1 cellular context compared by ENCODE assay signal in the genomic region with DNA sequence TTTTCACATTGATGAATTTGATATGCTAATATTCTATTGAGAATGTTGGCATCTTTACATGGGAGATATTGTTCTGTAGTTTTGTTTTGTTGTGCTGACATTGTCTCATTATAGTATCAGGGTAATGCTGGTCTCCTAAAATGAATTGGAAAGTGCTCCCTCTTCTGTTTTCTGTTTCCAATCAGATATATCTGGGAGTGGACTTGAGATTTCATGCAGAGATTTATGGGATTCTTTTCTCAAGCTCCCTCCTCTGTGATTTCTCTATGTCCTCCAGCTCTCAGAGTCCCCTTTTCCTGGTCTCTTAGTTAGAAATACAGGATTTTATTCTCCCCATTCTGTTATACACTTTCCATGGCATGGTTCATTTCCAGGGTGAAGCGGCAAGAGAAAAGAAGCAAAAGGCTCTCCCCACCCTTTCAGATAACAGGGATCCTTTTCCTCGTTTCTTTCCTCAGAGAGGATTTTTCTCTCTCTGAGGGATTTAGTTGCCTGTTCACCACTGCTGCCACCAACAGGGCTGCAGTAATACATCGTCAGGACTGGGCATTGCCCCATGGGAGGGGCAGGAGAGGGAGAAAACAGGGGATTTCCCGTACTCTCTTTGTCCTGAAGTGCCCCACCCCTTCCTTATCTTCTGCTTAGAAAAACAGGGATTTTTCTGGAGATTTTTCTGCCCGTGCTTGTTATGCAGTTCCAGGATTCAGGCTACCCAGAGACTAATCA.
TF ChIP-seq lines count a peak whose summit lies in the region.

No MANE protein-coding gene starts in this region.

TF ChIP-seq in liver, 16 proteins besides CTCF, POLR2A, EP300 and RAD21 (continued from another document):
- TF ChIP-seq, protein P1, sequence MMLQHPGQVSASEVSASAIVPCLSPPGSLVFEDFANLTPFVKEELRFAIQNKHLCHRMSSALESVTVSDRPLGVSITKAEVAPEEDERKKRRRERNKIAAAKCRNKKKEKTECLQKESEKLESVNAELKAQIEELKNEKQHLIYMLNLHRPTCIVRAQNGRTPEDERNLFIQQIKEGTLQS (IDR thresholded peaks at IDR 0.05), result no peak
- TF ChIP-seq SP1 (IDR thresholded peaks at IDR 0.05), result no peak
- TF ChIP-seq RXRA (IDR thresholded peaks at IDR 0.05), result peak; percentile 32 to 36
- TF ChIP-seq, protein P2, sequence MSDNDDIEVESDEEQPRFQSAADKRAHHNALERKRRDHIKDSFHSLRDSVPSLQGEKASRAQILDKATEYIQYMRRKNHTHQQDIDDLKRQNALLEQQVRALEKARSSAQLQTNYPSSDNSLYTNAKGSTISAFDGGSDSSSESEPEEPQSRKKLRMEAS (IDR thresholded peaks at IDR 0.05), result no peak
- TF ChIP-seq FOXA1 (IDR thresholded peaks at IDR 0.05), result no peak
- TF ChIP-seq HNF4A (conservative IDR thresholded peaks at IDR 0.05), result peak; percentile 23 to 32
